In the genomic region with DNA sequence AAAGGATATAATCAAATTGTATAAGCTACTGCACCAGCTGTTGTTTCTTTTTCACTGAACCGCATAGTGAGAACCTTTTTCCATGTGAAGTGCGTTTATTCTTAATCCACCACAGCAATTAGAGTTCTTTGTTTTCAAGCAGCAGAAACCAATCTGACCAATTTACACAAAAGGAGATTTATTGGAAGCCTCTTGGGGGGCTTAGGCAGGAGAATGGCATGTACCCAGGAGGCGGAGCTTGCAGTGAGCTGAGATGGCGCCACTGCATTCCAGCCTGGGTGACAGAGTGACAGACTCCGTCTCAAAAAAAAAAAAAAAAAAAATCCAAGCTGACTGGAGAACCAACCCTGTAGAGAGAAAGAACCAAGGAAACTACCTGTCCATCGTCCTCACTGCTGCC, we compare ENCODE assay signal across 16 cellular contexts. TPM values are rescaled to one million over a fixed set of nuclear protein-coding genes. Genes with fewer than 3 reads are reported as not detected.
DNase-seq lines count a peak whose midpoint lies in the region; ATAC-seq and TF ChIP-seq lines count a peak whose summit lies in the region.
"Had no signal": no experiment of that assay in that cellular context is flagged by ENCODE, and none has a peak within 500 bp of the region (broad histone marks: within the 10 kb centered on the region; RNA-seq: fewer than 3 reads in every experiment).

No MANE protein-coding gene starts in this region.

- no peak overlapping the region for H3K4me3 Mint-ChIP-seq in endodermal cell

- H3K4me1 ChIP-seq in HUES64 (ENCODE audit: insufficient read depth, low read length) (peaks cover 38% of the 10 kb centered on the region), endodermal cell (ENCODE audit: control insufficient read depth, insufficient read depth, low read length) (peaks cover 4% of the 10 kb centered on the region), neuronal stem cell (ENCODE audit: control insufficient read depth in 2 of 2, insufficient read depth in 1 of 2, low read depth in 1 of 2, low read length in 2 of 2) (peaks cover 0 to 14% of the 10 kb centered on the region in 2 donors)
- H3K4me1 ChIP-seq: SJSA1 had no signal

- no peaks in the 10 kb centered on the region for H3K27me3 Mint-ChIP-seq in endodermal cell (ENCODE audit: insufficient read depth)

- H3K27ac Mint-ChIP-seq in endodermal cell = peak overlapping the region; percentile 89

- H2BK12ac ChIP-seq in neuronal stem cell (ENCODE audit: low read length) = no peak overlapping the region

- H3K9me3 ChIP-seq in HUES64 (ENCODE audit: insufficient read depth, low read depth, low read length) (no peaks in the 10 kb centered on the region), endodermal cell (ENCODE audit: control insufficient read depth, low read length) (no peaks in the 10 kb centered on the region), neuronal stem cell (replicated peaks in 1 of 2; ENCODE audit: control insufficient read depth in 2 of 2, insufficient read depth in 1 of 2, low read depth in 1 of 2, low read length in 2 of 2) (peaks cover 0 to 15% of the 10 kb centered on the region in 2 donors)
- H3K9me3 ChIP-seq: MG63, SJSA1 had no signal

- H4K8ac ChIP-seq in neuronal stem cell (ENCODE audit: low read depth, low read length) = no peak overlapping the region

- H3K4me3 ChIP-seq in HUES64 (ENCODE audit: low read length) (no peak overlapping the region; the same call in 1 of the 2 replicates), endodermal cell (ENCODE audit: low read length) (no peak overlapping the region), neuronal stem cell (ENCODE audit: low read length in 2 of 2) (no peak overlapping the region)
- H3K4me3 ChIP-seq: BLaER1 treated with 17β-estradiol and CSF1 and Interleukin-3, amounts not matched to agents 10 nM and 100 nM; MG63; SJSA1 had no signal

- H2AK5ac ChIP-seq in neuronal stem cell (ENCODE audit: low read depth, low read length) = no peak overlapping the region

- no peaks in the 10 kb centered on the region for H3K9me3 Mint-ChIP-seq in endodermal cell

- peaks cover 47% of the 10 kb centered on the region for H3K36me3 ChIP-seq in HUES64 (ENCODE audit: insufficient read depth, low read length)
- H3K36me3 ChIP-seq in endodermal cell (ENCODE audit: control insufficient read depth, insufficient read depth, low read length) = peaks cover 60% of the 10 kb centered on the region
- peaks cover 5 to 89% of the 10 kb centered on the region in 2 donors for H3K36me3 ChIP-seq in neuronal stem cell (replicated peaks in 1 of 2; ENCODE audit: control insufficient read depth in 2 of 2, insufficient read depth in 2 of 2, low read length in 2 of 2)

- H2BK15ac ChIP-seq in neuronal stem cell (ENCODE audit: low read length) = no peak overlapping the region

- no peak overlapping the region for H2BK5ac ChIP-seq in neuronal stem cell (ENCODE audit: low read length)

- H4K91ac ChIP-seq in neuronal stem cell (ENCODE audit: low read depth, low read length, poor library complexity) = no peak overlapping the region

- H3K18ac ChIP-seq in neuronal stem cell (ENCODE audit: low read length) = no peak overlapping the region

- H3K9ac ChIP-seq in HUES64 (ENCODE audit: low read depth, low read length) (peak overlapping the region; percentile 19; the same call in 1 of the 2 replicates), endodermal cell (ENCODE audit: extremely low read depth, low read length, poor library complexity, severe bottlenecking) (no peak overlapping the region), neuronal stem cell (ENCODE audit: low read depth, low read length, poor library complexity) (no peak overlapping the region)
- H3K9ac ChIP-seq: BLaER1 treated with 17β-estradiol and CSF1 and Interleukin-3, amounts not matched to agents 10 nM and 100 nM had no signal

- peaks cover 20% of the 10 kb centered on the region for H3K4me1 Mint-ChIP-seq in endodermal cell

- no peak overlapping the region for H3K23ac ChIP-seq in neuronal stem cell (ENCODE audit: low read depth, low read length, poor library complexity)

- H3K79me1 ChIP-seq in neuronal stem cell (ENCODE audit: low read depth, low read length) = peaks cover 10% of the 10 kb centered on the region

- H3K27ac ChIP-seq in HUES64 (ENCODE audit: low read depth, low read length) (peak overlapping the region; percentile 82), endodermal cell (ENCODE audit: low read depth, low read length) (no peak overlapping the region), neuronal stem cell (replicated peaks; ENCODE audit: low read length) (peak overlapping the region; percentile 52)
- H3K27ac ChIP-seq: 22Rv1; BLaER1 treated with 17β-estradiol and CSF1 and Interleukin-3, amounts not matched to agents 10 nM and 100 nM; SJSA1 had no signal

- H3K14ac ChIP-seq in neuronal stem cell (ENCODE audit: low read length) = no peak overlapping the region

- H2AFZ ChIP-seq in neuronal stem cell (ENCODE audit: low read length) = no peak overlapping the region

- H3K36me3 Mint-ChIP-seq in endodermal cell (ENCODE audit: low read depth) = peaks cover 55% of the 10 kb centered on the region

- no peak for ATAC-seq in activated CD4-positive, CD25-positive, alpha-beta regulatory T cell treated with anti-CD3 and anti-CD28 coated beads, Interleukin-2, amount 50 U/mL, for 24 hours
- ATAC-seq: PC-3 had no signal

- no peak overlapping the region for H2BK120ac ChIP-seq in neuronal stem cell (ENCODE audit: low read depth, low read length)

- H3K4me2 ChIP-seq in neuronal stem cell (ENCODE audit: insufficient read depth, low read length, poor library complexity, severe bottlenecking) = no peak overlapping the region
- H3K4me2 ChIP-seq: BLaER1 treated with 17β-estradiol and CSF1 and Interleukin-3, amounts not matched to agents 10 nM and 100 nM had no signal

- H3K27me3 ChIP-seq in HUES64 (ENCODE audit: insufficient read depth, low read length) (no peaks in the 10 kb centered on the region), endodermal cell (ENCODE audit: control insufficient read depth, insufficient read depth, low read length, poor library complexity, severe bottlenecking) (no peaks in the 10 kb centered on the region), neuronal stem cell (ENCODE audit: control insufficient read depth in 3 of 3, insufficient read depth in 3 of 3, low read depth in 1 of 3, low read length in 3 of 3) (no peaks in the 10 kb centered on the region)
- H3K27me3 ChIP-seq: BLaER1 treated with 17β-estradiol and CSF1 and Interleukin-3, amounts not matched to agents 10 nM and 100 nM; MG63; SJSA1 had no signal

- WGBS in HUES64 = 34% methylated on average over 6 of the region's 6 CpGs
- WGBS in endodermal cell (ENCODE audit: insufficient coverage in 1 of 2, insufficient read length in 1 of 2), 2 experiments = 38 to 54% methylated on average over 5 to 6 of the region's 6 CpGs
- no CpG with 5 or more reads among the region's 6 CpGs for WGBS in neuronal stem cell (ENCODE audit: extremely low coverage in 2 of 2, insufficient read length in 2 of 2, insufficient replicate concordance in 1 of 2), 2 donors

- DNase-seq in DMS79 (lab: John Stamatoyannopoulos, UW) (peak; percentile 11), DMS79 treated with DMSO at 0.1 percent for 48 hours (lab: John Stamatoyannopoulos, UW) (no peak), endodermal cell (peak; percentile 69), neuronal stem cell (ENCODE audit: low spot score) (peak; percentile 40), GM10266 (ENCODE audit: extremely low spot score) (no peak), GOT3 (lab: John Stamatoyannopoulos, UW) (no peak)
- DNase-seq: MG63, NCI-H1092 treated with DMSO at 0.1 percent for 48 hours, NCI-H2029, NCI-H524, PC-3 had no signal

- TF ChIP-seq CTCF in endodermal cell (conservative IDR thresholded peaks at IDR 0.05) = no peak
- no peak for TF ChIP-seq CTCF in GM10266 (IDR thresholded peaks at IDR 0.05; ENCODE audit: control insufficient read depth, insufficient read depth, low read depth, missing control alignments)

- no peak overlapping the region for H3K4ac ChIP-seq in neuronal stem cell (ENCODE audit: low read length)

RNA-seq across cellular contexts. Expression of gene ADNP2, which starts 10.0 kb away (rescaled TPM):
- polyA plus RNA-seq in HUES64 (2013, experiment 1 of 2) = 33.3 TPM
- polyA plus RNA-seq in HUES64 (2013, experiment 2 of 2) = 32.1 TPM
- total RNA-seq in endodermal cell = 10 to 100 TPM; 38.4 to 51.0 TPM
- 32.2 TPM for polyA plus RNA-seq in endodermal cell (2013, experiment 1 of 2)
- polyA plus RNA-seq in endodermal cell (2013, experiment 2 of 2) = 34.7 TPM
- polyA plus RNA-seq in neuronal stem cell (2013, experiment 1 of 2) = 29.1 TPM
- 29.0 TPM for polyA plus RNA-seq in neuronal stem cell (2013, experiment 2 of 2)

Comparison
In these comparisons a context has a peak if more than half of its experiments do, and no peak if none do; other contexts are left out.
1. DNase-seq: peak in DMS79 (single experiment), endodermal cell (single experiment) and neuronal stem cell (single experiment); none in DMS79 treated with DMSO at 0.1 percent for 48 hours (single experiment), GM10266 (single experiment) and GOT3 (single experiment).